9 cellular contexts compared by ENCODE assay signal in the genomic region with DNA sequence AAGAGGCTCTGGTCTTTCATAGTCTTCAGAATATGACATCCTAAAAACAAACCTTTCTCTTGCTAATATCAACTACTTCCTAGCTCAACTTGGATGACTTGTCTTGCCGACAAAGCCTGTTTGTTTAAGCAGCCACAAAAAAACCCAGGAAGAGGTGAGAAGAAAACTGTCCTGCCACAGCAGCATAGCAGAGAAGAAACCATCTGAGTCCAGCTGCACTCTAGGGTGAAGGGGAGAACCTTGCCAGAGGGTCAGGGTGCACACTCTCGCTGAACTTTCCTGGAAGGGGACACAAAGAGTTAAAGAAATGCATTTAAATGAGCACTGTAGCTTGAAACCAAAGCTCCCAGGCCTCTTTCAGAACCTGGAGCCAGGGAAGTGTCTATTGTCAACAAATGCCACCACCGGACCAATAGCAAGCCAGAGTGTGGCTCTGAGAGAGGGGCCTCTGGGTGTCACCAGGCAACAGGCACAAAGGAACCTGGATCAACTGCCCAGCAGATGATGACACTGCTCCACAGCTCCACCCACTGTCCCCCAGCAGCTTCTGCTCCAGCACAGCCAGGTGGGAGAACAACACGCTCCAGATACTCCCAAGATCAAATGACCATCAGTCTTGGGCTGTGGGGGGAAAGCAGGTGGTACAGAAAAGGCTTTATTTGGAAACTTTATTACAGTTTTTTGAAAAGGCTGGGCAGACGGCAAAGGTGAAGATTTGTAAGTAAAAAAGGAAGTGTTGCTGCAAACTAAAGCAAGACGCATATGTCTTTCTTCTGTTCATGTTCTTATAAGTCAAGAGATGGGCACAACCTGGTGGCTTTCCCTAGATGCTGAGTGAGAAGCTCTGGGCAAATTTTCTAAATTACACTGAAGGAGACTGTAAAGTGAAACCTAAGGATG.
DNase-seq lines count a peak whose midpoint lies in the region; ATAC-seq, FAIRE-seq and TF ChIP-seq lines count a peak whose summit lies in the region.
"Had no signal": no experiment of that assay in that cellular context is flagged by ENCODE, and none has a peak within 500 bp of the region (broad histone marks: within the 10 kb centered on the region; RNA-seq: fewer than 3 reads in every experiment).

No MANE protein-coding gene starts in this region.

- H3K4me3 Mint-ChIP-seq in activated CD8-positive, alpha-beta T cell treated with anti-CD3 and anti-CD28 coated beads for 36 hours, result no peak overlapping the region
- no peak overlapping the region for H3K4me3 Mint-ChIP-seq in activated CD8-positive, alpha-beta T cell treated with anti-CD3 and anti-CD28 coated beads, Interleukin-2, amount 10 ng/mL, durations not matched to agents 7 days and 5 days
- H3K4me3 Mint-ChIP-seq in type B pancreatic cell, result peak overlapping the region; percentile 41
- H3K4me3 Mint-ChIP-seq: CD4-positive, CD25-positive, alpha-beta regulatory T cell had no signal

- H3K4ac ChIP-seq in H1 (replicated peaks; ENCODE audit: insufficient read length, low read depth, low read length), result no peak overlapping the region

- TF ChIP-seq RAD21 in H1 (IDR thresholded peaks at IDR 0.05 in 1 of 2, conservative IDR thresholded peaks at IDR 0.05 in 1 of 2; ENCODE audit: low read depth in 2 of 2, low read length in 2 of 2), result peak; percentile 44 to 54

- no peaks in the 10 kb centered on the region for H3K9me3 Mint-ChIP-seq in activated CD8-positive, alpha-beta T cell treated with anti-CD3 and anti-CD28 coated beads for 36 hours
- no peaks in the 10 kb centered on the region for H3K9me3 Mint-ChIP-seq in activated CD8-positive, alpha-beta T cell treated with anti-CD3 and anti-CD28 coated beads, Interleukin-2, amount 10 ng/mL, durations not matched to agents 7 days and 5 days (ENCODE audit: insufficient read depth)
- H3K9me3 Mint-ChIP-seq in type B pancreatic cell, result peaks cover 6% of the 10 kb centered on the region
- H3K9me3 Mint-ChIP-seq: CD4-positive, CD25-positive, alpha-beta regulatory T cell had no signal

- DNase-seq in activated CD8-positive, alpha-beta T cell treated with anti-CD3 and anti-CD28 coated beads for 36 hours, result peak; percentile 17
- no peak for DNase-seq in activated CD8-positive, alpha-beta T cell treated with anti-CD3 and anti-CD28 coated beads, Interleukin-2, amount 10 ng/mL, durations not matched to agents 7 days and 5 days
- DNase-seq in NCI-H2107 (lab: John Stamatoyannopoulos, UW), result peak; percentile 81
- DNase-seq in H1 (ENCODE audit: low read depth in 1 of 2, low spot score in 2 of 2), result no peak
- DNase-seq in type B pancreatic cell (ENCODE audit: extremely low spot score, unreplicated experiment), result no peak
- no peak for DNase-seq in activated CD4-positive, alpha-beta T cell treated with anti-CD3 and anti-CD28 coated beads for 48 hours
- no peak for DNase-seq in T-helper 2 cell
- DNase-seq: CD4-positive, CD25-positive, alpha-beta regulatory T cell had no signal

- H2BK20ac ChIP-seq in H1 (ENCODE audit: low read length), result no peak overlapping the region

- H2AFZ ChIP-seq in H1 (ENCODE audit: low read length), result no peak overlapping the region

- no peak overlapping the region for H3K4me2 ChIP-seq in H1 (ENCODE audit: insufficient read depth in 1 of 2, low read depth in 2 of 2, low read length in 2 of 2)

- no peaks in the 10 kb centered on the region for H3K36me3 Mint-ChIP-seq in activated CD8-positive, alpha-beta T cell treated with anti-CD3 and anti-CD28 coated beads for 36 hours (ENCODE audit: low read depth)
- no peaks in the 10 kb centered on the region for H3K36me3 Mint-ChIP-seq in activated CD8-positive, alpha-beta T cell treated with anti-CD3 and anti-CD28 coated beads, Interleukin-2, amount 10 ng/mL, durations not matched to agents 7 days and 5 days (ENCODE audit: low read depth)
- H3K36me3 Mint-ChIP-seq in type B pancreatic cell, result no peaks in the 10 kb centered on the region
- H3K36me3 Mint-ChIP-seq: CD4-positive, CD25-positive, alpha-beta regulatory T cell had no signal

- CTCF ChIA-PET in activated CD8-positive, alpha-beta T cell treated with anti-CD3 and anti-CD28 coated beads for 36 hours (lab: Charles Lee), result no interaction called here
- CTCF ChIA-PET in activated CD8-positive, alpha-beta T cell treated with anti-CD3 and anti-CD28 coated beads, Interleukin-2, amount 10 ng/mL, durations not matched to agents 7 days and 5 days (lab: Charles Lee), result no interaction called here
- CTCF ChIA-PET in H1 (lab: Charles Lee; ENCODE audit: partially characterized antibody), result interaction anchor here (0.8 to 2.0 kb wide), 11 partner anchors 10 to 151 kb away, joined by 3 to 6 read pairs (median 3); no protein-coding TSS in a partner anchor

- no peaks in the 10 kb centered on the region for H3K4me1 Mint-ChIP-seq in activated CD8-positive, alpha-beta T cell treated with anti-CD3 and anti-CD28 coated beads for 36 hours (ENCODE audit: low read depth)
- no peaks in the 10 kb centered on the region for H3K4me1 Mint-ChIP-seq in activated CD8-positive, alpha-beta T cell treated with anti-CD3 and anti-CD28 coated beads, Interleukin-2, amount 10 ng/mL, durations not matched to agents 7 days and 5 days (ENCODE audit: low read depth)
- peaks cover 17% of the 10 kb centered on the region for H3K4me1 Mint-ChIP-seq in type B pancreatic cell (ENCODE audit: unreplicated experiment)
- H3K4me1 Mint-ChIP-seq: CD4-positive, CD25-positive, alpha-beta regulatory T cell had no signal

- no peak overlapping the region for H3K27ac ChIP-seq in H1 (ENCODE audit: low read depth, low read length)

- H3K9ac ChIP-seq in H1 (replicated peaks in 1 of 4; ENCODE audit: extremely low read depth in 1 of 4, low read depth in 3 of 4, low read length in 3 of 4), result no peak overlapping the region

- no peaks in the 10 kb centered on the region for H3K27me3 ChIP-seq in H1 (replicated peaks in 1 of 4; ENCODE audit: control insufficient read depth in 3 of 4, extremely low read depth in 1 of 4, insufficient read depth in 3 of 4, low read length in 3 of 4)

- no peak overlapping the region for H4K5ac ChIP-seq in H1 (ENCODE audit: insufficient read length, low read depth, low read length)

- intact Hi-C loops in activated CD8-positive, alpha-beta T cell treated with anti-CD3 and anti-CD28 coated beads for 36 hours (cut with micrococcal nuclease), result no loop called here

- no peaks in the 10 kb centered on the region for H3K79me2 ChIP-seq in H1 (ENCODE audit: control insufficient read depth in 1 of 2, insufficient read depth in 2 of 2, low read length in 2 of 2)

- no peak overlapping the region for H3K18ac ChIP-seq in H1 (ENCODE audit: extremely low read depth, low read length)

- POLR2A ChIA-PET in activated CD8-positive, alpha-beta T cell treated with anti-CD3 and anti-CD28 coated beads for 36 hours (lab: Charles Lee), result interaction anchor here (1.3 kb wide), 1 partner anchor 10 kb away, joined by 3 read pairs; no protein-coding TSS in a partner anchor
- POLR2A ChIA-PET in activated CD8-positive, alpha-beta T cell treated with anti-CD3 and anti-CD28 coated beads, Interleukin-2, amount 10 ng/mL, durations not matched to agents 7 days and 5 days (lab: Charles Lee), result no interaction called here
- POLR2A ChIA-PET in H1 (lab: Charles Lee; ENCODE audit: partially characterized antibody), result no interaction called here

- TF ChIP-seq POLR2A in H1 (IDR thresholded peaks at IDR 0.05; ENCODE audit: control extremely low read depth in 1 of 2, low read depth in 2 of 2, low read length in 2 of 2), result no peak

- no peaks in the 10 kb centered on the region for H3K79me1 ChIP-seq in H1 (ENCODE audit: low read depth, low read length)

- H2BK120ac ChIP-seq in H1 (replicated peaks; ENCODE audit: low read depth, low read length), result no peak overlapping the region

- no peaks in the 10 kb centered on the region for H3K9me3 ChIP-seq in H1 (ENCODE audit: insufficient read depth in 2 of 2, low read depth in 1 of 2, low read length in 1 of 2)

- no peak overlapping the region for H2BK15ac ChIP-seq in H1 (ENCODE audit: low read length)

- FAIRE-seq in H1 (lab: Jason Lieb, UNC), result no peak

- H3K27ac Mint-ChIP-seq in activated CD8-positive, alpha-beta T cell treated with anti-CD3 and anti-CD28 coated beads for 36 hours, result no peak overlapping the region
- no peak overlapping the region for H3K27ac Mint-ChIP-seq in activated CD8-positive, alpha-beta T cell treated with anti-CD3 and anti-CD28 coated beads, Interleukin-2, amount 10 ng/mL, durations not matched to agents 7 days and 5 days
- H3K27ac Mint-ChIP-seq in type B pancreatic cell, result peak overlapping the region; percentile 67
- H3K27ac Mint-ChIP-seq: CD4-positive, CD25-positive, alpha-beta regulatory T cell had no signal

- no peak overlapping the region for H3K23ac ChIP-seq in H1 (ENCODE audit: insufficient read length)

- no peak for ATAC-seq in activated CD8-positive, alpha-beta T cell treated with anti-CD3 and anti-CD28 coated beads for 36 hours
- ATAC-seq in activated CD8-positive, alpha-beta T cell treated with anti-CD3 and anti-CD28 coated beads, Interleukin-2, amount 10 ng/mL, durations not matched to agents 7 days and 5 days, result no peak
- ATAC-seq in activated CD4-positive, CD25-positive, alpha-beta regulatory T cell treated with anti-CD3 and anti-CD28 coated beads, Interleukin-2, amount 50 U/mL, for 24 hours, result no peak

- no peak overlapping the region for H3K4me3 ChIP-seq in H1 (ENCODE audit: extremely low read depth in 1 of 4, insufficient read depth in 2 of 4, low read depth in 3 of 4, low read length in 4 of 4)

- peaks cover 11% of the 10 kb centered on the region for H3K27me3 Mint-ChIP-seq in activated CD8-positive, alpha-beta T cell treated with anti-CD3 and anti-CD28 coated beads for 36 hours
- H3K27me3 Mint-ChIP-seq in activated CD8-positive, alpha-beta T cell treated with anti-CD3 and anti-CD28 coated beads, Interleukin-2, amount 10 ng/mL, durations not matched to agents 7 days and 5 days (ENCODE audit: low read depth), result peaks cover 12% of the 10 kb centered on the region
- no peaks in the 10 kb centered on the region for H3K27me3 Mint-ChIP-seq in type B pancreatic cell

- no peaks in the 10 kb centered on the region for H3K36me3 ChIP-seq in H1 (ENCODE audit: control insufficient read depth in 2 of 4, insufficient read depth in 4 of 4, low read length in 3 of 4)

- TF ChIP-seq EP300 in H1 (IDR thresholded peaks at IDR 0.05; ENCODE audit: borderline replicate concordance in 1 of 2, low read depth in 2 of 2, low read length in 2 of 2), result no peak

- no peak overlapping the region for H2AK5ac ChIP-seq in H1 (ENCODE audit: low read depth, low read length)

- no peak overlapping the region for H4K91ac ChIP-seq in H1 (replicated peaks; ENCODE audit: insufficient read length, low read length)

- no peak overlapping the region for H4K8ac ChIP-seq in H1 (ENCODE audit: extremely low read depth, insufficient read depth, low read length)

- no peaks in the 10 kb centered on the region for H4K20me1 ChIP-seq in H1 (replicated peaks in 1 of 2; ENCODE audit: control insufficient read depth in 1 of 2, insufficient read depth in 2 of 2, low read length in 2 of 2)

- no peak overlapping the region for H3K14ac ChIP-seq in H1 (ENCODE audit: insufficient read length)

- TF ChIP-seq CTCF in activated CD8-positive, alpha-beta T cell treated with anti-CD3 and anti-CD28 coated beads for 36 hours (IDR thresholded peaks at IDR 0.05), result no peak
- TF ChIP-seq CTCF in H1 (IDR thresholded peaks at IDR 0.05; ENCODE audit: control extremely low read depth in 1 of 3, insufficient read depth in 1 of 3, low read depth in 1 of 3, low read length in 3 of 3) (peak; percentile 34 to 61 (median 51)), type B pancreatic cell (conservative IDR thresholded peaks at IDR 0.05) (peak; percentile 28)

- H2BK5ac ChIP-seq in H1 (ENCODE audit: low read depth, low read length), result no peak overlapping the region

- H2BK12ac ChIP-seq in H1 (ENCODE audit: low read depth, low read length), result no peak overlapping the region

- H3K56ac ChIP-seq in H1 (replicated peaks; ENCODE audit: insufficient read length, low read depth, low read length), result no peak overlapping the region

- peaks cover 0 to 7% (median 2%) of the 10 kb centered on the region in 4 experiments; a peak in 3 of 7 replicates for H3K4me1 ChIP-seq in H1 (replicated peaks in 1 of 4; ENCODE audit: control insufficient read depth in 3 of 4, insufficient read depth in 4 of 4, low read length in 3 of 4)

- no peaks in the 10 kb centered on the region for H3K23me2 ChIP-seq in H1 (ENCODE audit: low read depth, low read length)

- WGBS in H1 (ENCODE audit: extremely low coverage in 1 of 2, insufficient coverage in 1 of 2, insufficient read length in 1 of 2, insufficient replicate concordance in 2 of 2, low coverage in 1 of 2, low lambda C conversion rate in 2 of 2, missing lambda C conversion rate in 1 of 2), 2 experiments, result 85% methylated on average over 6 of the region's 6 CpGs; no CpG with 5 or more reads in 1 of the 2 experiments

Comparison
In these comparisons a context has a peak if more than half of its experiments do, and no peak if none do; other contexts are left out.
1. DNase-seq: peak in activated CD8-positive, alpha-beta T cell treated with anti-CD3 and anti-CD28 coated beads for 36 hours (single experiment) and NCI-H2107 (single experiment); none in activated CD8-positive, alpha-beta T cell treated with anti-CD3 and anti-CD28 coated beads, Interleukin-2, amount 10 ng/mL, durations not matched to agents 7 days and 5 days (single experiment), H1 (0 of 2), type B pancreatic cell (single experiment), activated CD4-positive, alpha-beta T cell treated with anti-CD3 and anti-CD28 coated beads for 48 hours (single experiment) and T-helper 2 cell (0 of 5).